In the genomic region with DNA sequence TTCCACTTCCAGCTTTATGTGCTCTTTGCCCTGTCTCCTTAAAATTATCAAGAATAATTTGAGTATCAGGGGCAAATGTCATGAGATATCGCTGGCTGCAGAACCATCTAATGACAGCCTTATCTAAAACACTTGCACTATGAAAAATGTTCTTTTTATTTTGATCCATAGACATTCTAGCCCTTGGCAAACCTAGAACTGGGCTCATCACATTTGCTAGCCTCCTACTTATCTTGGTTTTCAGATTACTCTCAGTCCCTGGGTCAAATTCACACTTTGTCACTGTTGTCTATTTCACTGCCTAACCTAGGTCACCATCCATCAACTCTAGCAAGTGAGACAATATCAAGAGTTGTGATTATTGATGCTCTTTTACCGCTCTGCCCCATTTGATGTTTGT, we compare ENCODE assay signal across 19 cellular contexts.
"Had no signal": no experiment of that assay in that cellular context is flagged by ENCODE, and none has a peak within 500 bp of the region (broad histone marks: within the 10 kb centered on the region; RNA-seq: fewer than 3 reads in every experiment).

No MANE protein-coding gene starts in this region.

- ATAC-seq: activated T-cell treated with anti-CD3 and anti-CD28 coated beads, Interleukin-2, amount 50 U/mL, for 4 hours; effector memory CD8-positive, alpha-beta T cell; mucosa of descending colon; natural killer cell; stimulated activated naive B cell treated with anti-CD40 and anti-IgM and Interleukin-4, amounts not matched to agents 10 μg/mL and 1 μg/mL and 100 μg/mL, for 72 hours had no signal

- FAIRE-seq: astrocyte had no signal

- H3K4me1 ChIP-seq: prostate gland had no signal

- H3K27ac ChIP-seq: epithelial cell of prostate, gastroesophageal sphincter, prostate gland, spleen, testis had no signal

- DNase-seq: activated CD4-positive, alpha-beta memory T cell treated with anti-CD3 and anti-CD28 coated beads for 36 hours; activated CD4-positive, alpha-beta T cell treated with anti-CD3 and anti-CD28 coated beads for 1 hour; activated gamma-delta T cell; activated naive CD8-positive, alpha-beta T cell treated with anti-CD3 and anti-CD28 coated beads for 36 hours; activated T-cell treated with anti-CD3 and anti-CD28 coated beads, Interleukin-2, amount 50 U/mL, for 4 hours; central memory CD4-positive, alpha-beta T cell; effector memory CD8-positive, alpha-beta T cell; hippocampal formation; mucosa of descending colon; natural killer cell; spleen; stimulated activated CD4-positive, alpha-beta T cell treated with anti-CD3 and anti-CD28 coated beads, Interleukin-1b, Interleukin-23, amount 100 ng/mL, for 48 hours; stimulated activated naive B cell treated with anti-CD40 and anti-IgM and Interleukin-4, amounts not matched to agents 10 μg/mL and 1 μg/mL and 100 μg/mL, for 72 hours; SW 1271; testis had no signal

- H3K4me3 ChIP-seq: gastroesophageal sphincter, mucosa of descending colon, prostate gland, spleen, testis had no signal

- H3K27me3 ChIP-seq: gastroesophageal sphincter, spleen, testis had no signal

- H3K36me3 ChIP-seq: gastroesophageal sphincter, prostate gland, spleen had no signal

- H3K9me3 ChIP-seq: mucosa of descending colon, prostate gland, testis had no signal
